10 cellular contexts compared by ENCODE assay signal in genomic region chr5:122313001-122313402, GRCh38. TPM values are rescaled to one million over a fixed set of nuclear protein-coding genes. Genes with fewer than 3 reads are reported as not detected.
A peak's percentile ranks its signal among the peaks of the same experiment; 100 is the strongest.
DNase-seq lines count a peak whose midpoint lies in the region; ATAC-seq and TF ChIP-seq lines count a peak whose summit lies in the region.
"Had no signal": no experiment of that assay in that cellular context is flagged by ENCODE, and none has a peak within 500 bp of the region (broad histone marks: within the 10 kb centered on the region; RNA-seq: fewer than 3 reads in every experiment).

No MANE protein-coding gene starts in this region.

- peaks cover 57% of the 10 kb centered on the region for H3K27me3 Mint-ChIP-seq in activated naive CD8-positive, alpha-beta T cell treated with anti-CD3 and anti-CD28 coated beads, Interleukin-2, amount 50 U/mL, for 24 hours

- H3K4me1 ChIP-seq in duodenal mucosa (ENCODE audit: control insufficient read depth in 1 of 2, insufficient read depth in 2 of 2, low read length in 2 of 2) (peaks cover 0 to 10% of the 10 kb centered on the region in 2 donors), lower lobe of right lung (peaks cover 10% of the 10 kb centered on the region), upper lobe of left lung (peaks cover 14 to 20% (median 19%) of the 10 kb centered on the region in 4 donors)
- H3K4me1 ChIP-seq: BLaER1 treated with 17β-estradiol and CSF1 and Interleukin-3, amounts not matched to agents 10 nM and 100 nM had no signal

- H3K9ac ChIP-seq in duodenal mucosa (ENCODE audit: low read depth in 1 of 2, low read length in 2 of 2): no peak overlapping the region

- H3K36me3 Mint-ChIP-seq in activated naive CD8-positive, alpha-beta T cell treated with anti-CD3 and anti-CD28 coated beads, Interleukin-2, amount 50 U/mL, for 24 hours (ENCODE audit: low read depth): no peaks in the 10 kb centered on the region

- H3K36me3 ChIP-seq in duodenal mucosa (ENCODE audit: control insufficient read depth in 1 of 2, insufficient read depth in 2 of 2, low read length in 2 of 2): no peaks in the 10 kb centered on the region
- H3K36me3 ChIP-seq in lower lobe of right lung: no peaks in the 10 kb centered on the region
- H3K36me3 ChIP-seq in upper lobe of left lung: no peaks in the 10 kb centered on the region
- H3K36me3 ChIP-seq: BLaER1 treated with 17β-estradiol and CSF1 and Interleukin-3, amounts not matched to agents 10 nM and 100 nM had no signal

- no peaks in the 10 kb centered on the region for H3K9me3 Mint-ChIP-seq in activated naive CD8-positive, alpha-beta T cell treated with anti-CD3 and anti-CD28 coated beads, Interleukin-2, amount 50 U/mL, for 24 hours

- 1 to 3% methylated on average over 12 of the region's 12 CpGs for WGBS in upper lobe of left lung, 2 donors

- ATAC-seq in lower lobe of right lung: peak in 1 of 2 donors; percentile 46
- ATAC-seq in upper lobe of left lung (ENCODE audit: low FRiP score in 2 of 2): peak in 1 of 2 donors; percentile 46
- ATAC-seq in activated naive CD8-positive, alpha-beta T cell treated with anti-CD3 and anti-CD28 coated beads, Interleukin-2, amount 50 U/mL, for 24 hours: no peak
- no peak for ATAC-seq in HG03521 (IDR thresholded peaks at IDR 0.05; ENCODE audit: unreplicated experiment)
- no peak for ATAC-seq in stimulated activated naive CD8-positive, alpha-beta T cell treated with anti-CD3 and anti-CD28 coated beads, Interleukin-15, Interleukin-2, amounts not matched to agents 100 U/mL and 50 U/mL, for 24 hours

- no peak overlapping the region for H3K4me3 Mint-ChIP-seq in activated naive CD8-positive, alpha-beta T cell treated with anti-CD3 and anti-CD28 coated beads, Interleukin-2, amount 50 U/mL, for 24 hours

- H3K4me3 ChIP-seq in duodenal mucosa (ENCODE audit: low read depth in 1 of 2, low read length in 2 of 2) (peak overlapping the region; percentile 55 to 69), lower lobe of right lung (peak overlapping the region; percentile 60), upper lobe of left lung (peak overlapping the region; percentile 52 to 67 (median 62))

- H3K27ac Mint-ChIP-seq in activated naive CD8-positive, alpha-beta T cell treated with anti-CD3 and anti-CD28 coated beads, Interleukin-2, amount 50 U/mL, for 24 hours: no peak overlapping the region

- no peak overlapping the region for H3K27ac ChIP-seq in duodenal mucosa (ENCODE audit: low read depth, low read length)
- H3K27ac ChIP-seq in lower lobe of right lung: peak overlapping the region; percentile 3
- H3K27ac ChIP-seq in upper lobe of left lung: no peak overlapping the region
- H3K27ac ChIP-seq: BLaER1 treated with 17β-estradiol and CSF1 and Interleukin-3, amounts not matched to agents 10 nM and 100 nM had no signal

- H3K27me3 ChIP-seq in duodenal mucosa (ENCODE audit: control insufficient read depth in 1 of 2, insufficient read depth in 2 of 2, low read length in 2 of 2) (peaks cover 26 to 44% of the 10 kb centered on the region in 2 donors), lower lobe of right lung (ENCODE audit: low read depth) (peaks cover 26% of the 10 kb centered on the region), upper lobe of left lung (peaks cover 0 to 5% (median 0%) of the 10 kb centered on the region in 4 donors)

- no peak for TF ChIP-seq POLR2A in upper lobe of left lung (IDR thresholded peaks at IDR 0.05)

- TF ChIP-seq CTCF in lower lobe of right lung (IDR thresholded peaks at IDR 0.05) (no peak), upper lobe of left lung (IDR thresholded peaks at IDR 0.05) (no peak)

- peak; percentile 0 for DNase-seq in NCI-H146 treated with DMSO at 0.1 percent for 48 hours (lab: John Stamatoyannopoulos, UW; ENCODE audit: unreplicated experiment)
- no peak for DNase-seq in NCI-H146 (lab: John Stamatoyannopoulos, UW)
- no peak for DNase-seq in lower lobe of right lung
- peak in 1 of 2 donors; percentile 48 for DNase-seq in upper lobe of left lung
- DNase-seq in activated naive CD8-positive, alpha-beta T cell treated with anti-CD3 and anti-CD28 coated beads, Interleukin-2, amount 50 U/mL, for 24 hours: no peak
- no peak for DNase-seq in stimulated activated naive CD8-positive, alpha-beta T cell treated with anti-CD3 and anti-CD28 coated beads, Interleukin-15, Interleukin-2, amounts not matched to agents 100 U/mL and 50 U/mL, for 24 hours

- H3K9me3 ChIP-seq in duodenal mucosa (ENCODE audit: control insufficient read depth in 1 of 2, low read length in 2 of 2) (no peaks in the 10 kb centered on the region), lower lobe of right lung (no peaks in the 10 kb centered on the region), upper lobe of left lung (no peaks in the 10 kb centered on the region)

- intact Hi-C loops in lower lobe of right lung (cut with DNase I): no loop called here

- no peak for TF ChIP-seq EP300 in upper lobe of left lung (IDR thresholded peaks at IDR 0.05)

- peaks cover 7% of the 10 kb centered on the region for H3K4me1 Mint-ChIP-seq in activated naive CD8-positive, alpha-beta T cell treated with anti-CD3 and anti-CD28 coated beads, Interleukin-2, amount 50 U/mL, for 24 hours

RNA-seq across cellular contexts. Expression of gene SNCAIP, which starts 1.0 kb away (rescaled TPM):
- total RNA-seq in lower lobe of right lung: 4.4 TPM
- total RNA-seq in upper lobe of left lung: 1 to 10 TPM; 1.2 to 6.3 (median 2.3) TPM
- total RNA-seq: mononuclear cell had no signal
